21 cellular contexts compared by ENCODE assay signal in the genomic region with DNA sequence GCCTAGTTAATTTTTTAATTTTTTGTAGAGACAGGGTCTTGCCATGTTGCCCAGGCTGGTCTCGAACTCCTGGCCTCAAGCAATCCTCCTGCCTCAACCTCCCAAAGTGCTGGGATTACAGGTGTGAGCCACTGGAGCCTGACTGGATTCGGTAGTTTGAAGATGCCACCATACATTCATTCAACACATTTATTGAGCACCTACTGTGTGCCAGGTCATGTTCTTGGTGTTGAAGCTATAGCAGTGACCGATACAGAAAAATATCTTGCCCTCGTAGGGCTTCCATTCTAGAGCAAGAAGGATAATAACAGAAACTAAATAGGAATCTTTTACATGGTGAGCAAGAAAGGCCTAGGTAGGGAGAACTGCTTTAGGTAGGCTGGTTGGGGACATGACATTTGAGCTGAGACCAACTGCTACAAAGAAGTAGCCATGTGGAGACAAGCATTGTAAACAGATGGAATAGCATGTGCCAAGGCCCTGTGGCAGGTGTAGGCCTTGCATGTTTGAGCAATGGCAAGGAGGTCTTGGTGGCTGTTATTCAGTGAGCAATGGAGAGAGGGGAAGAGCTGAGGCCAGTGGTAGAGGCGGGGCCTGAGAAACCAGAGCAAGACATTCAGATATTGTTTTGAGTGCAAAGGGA. TPM values are rescaled to one million over a fixed set of nuclear protein-coding genes. Genes with fewer than 3 reads are reported as not detected.
A peak's percentile ranks its signal among the peaks of the same experiment; 100 is the strongest.
DNase-seq lines count a peak whose midpoint lies in the region; ATAC-seq, FAIRE-seq and TF ChIP-seq lines count a peak whose summit lies in the region.
"Had no signal": no experiment of that assay in that cellular context is flagged by ENCODE, and none has a peak within 500 bp of the region (broad histone marks: within the 10 kb centered on the region; RNA-seq: fewer than 3 reads in every experiment).

No MANE protein-coding gene starts in this region.

- H3K4me1 ChIP-seq in small intestine (ENCODE audit: control insufficient read depth in 2 of 2, insufficient read depth in 1 of 2, low read depth in 1 of 2, low read length in 1 of 2), result no peaks in the 10 kb centered on the region

- no peaks in the 10 kb centered on the region for H3K27me3 ChIP-seq in small intestine (ENCODE audit: control insufficient read depth in 2 of 2, insufficient read depth in 2 of 2, low read length in 2 of 2)
- H3K27me3 ChIP-seq: cardiac muscle cell had no signal

- no peak for ATAC-seq in activated naive CD4-positive, alpha-beta T cell treated with anti-CD3 and anti-CD28 coated beads, Interleukin-2, amount 50 U/mL, for 72 hours
- no peak for ATAC-seq in HG03135 (IDR thresholded peaks at IDR 0.05; ENCODE audit: unreplicated experiment)
- ATAC-seq: activated CD8-positive, alpha-beta memory T cell treated with anti-CD3 and anti-CD28 coated beads, Interleukin-2, amount 10 ng/mL, durations not matched to agents 7 days and 5 days; left colon; Right ventricle myocardium inferior had no signal

- no peaks in the 10 kb centered on the region for H3K36me3 Mint-ChIP-seq in activated naive CD4-positive, alpha-beta T cell treated with anti-CD3 and anti-CD28 coated beads, Interleukin-2, amount 50 U/mL, for 24 hours
- no peaks in the 10 kb centered on the region for H3K36me3 Mint-ChIP-seq in activated naive CD4-positive, alpha-beta T cell treated with anti-CD3 and anti-CD28 coated beads, Interleukin-2, amount 50 U/mL, for 72 hours
- H3K36me3 Mint-ChIP-seq in activated T-helper 1 cell treated with anti-CD3 and anti-CD28 coated beads, Interleukin-12 subunit alpha, Interleukin-12 subunit beta, Interleukin-2, Interleukin-4 antibody, amounts not matched to agents 30 ng/mL and 10 ng/mL and 1 ng/mL, durations not matched to agents 14 hours and 24 hours and 36 hours (ENCODE audit: low read depth), result no peaks in the 10 kb centered on the region
- H3K36me3 Mint-ChIP-seq in immature natural killer cell, result no peaks in the 10 kb centered on the region
- H3K36me3 Mint-ChIP-seq: activated CD8-positive, alpha-beta memory T cell treated with anti-CD3 and anti-CD28 coated beads, Interleukin-2, amount 10 ng/mL, durations not matched to agents 7 days and 5 days had no signal

- peaks cover 13% of the 10 kb centered on the region for H3K27me3 Mint-ChIP-seq in activated naive CD4-positive, alpha-beta T cell treated with anti-CD3 and anti-CD28 coated beads, Interleukin-2, amount 50 U/mL, for 24 hours
- peaks cover 28% of the 10 kb centered on the region for H3K27me3 Mint-ChIP-seq in activated T-helper 1 cell treated with anti-CD3 and anti-CD28 coated beads, Interleukin-12 subunit alpha, Interleukin-12 subunit beta, Interleukin-2, Interleukin-4 antibody, amounts not matched to agents 30 ng/mL and 10 ng/mL and 1 ng/mL, durations not matched to agents 14 hours and 24 hours and 36 hours (ENCODE audit: insufficient read depth)
- peaks cover 6 to 7% (median 7%) of the 10 kb centered on the region in 3 donors for H3K27me3 Mint-ChIP-seq in immature natural killer cell (ENCODE audit: low read depth in 3 of 3)

- 92 to 97% (median 95%) methylated on average over 5 of the region's 5 CpGs for WGBS in small intestine, 3 donors

- H3K27ac ChIP-seq in substantia nigra (ENCODE audit: low read depth, low read length, poor library complexity, severe bottlenecking) (peak overlapping the region; percentile 95), small intestine (ENCODE audit: low read depth in 1 of 2, low read length in 1 of 2) (no peak overlapping the region)
- H3K27ac ChIP-seq: cardiac muscle cell had no signal

- no peaks in the 10 kb centered on the region for H3K36me3 ChIP-seq in small intestine (ENCODE audit: control insufficient read depth in 2 of 2, insufficient read depth in 2 of 2, low read length in 2 of 2)
- H3K36me3 ChIP-seq: cardiac muscle cell had no signal

- H3K27ac Mint-ChIP-seq in activated naive CD4-positive, alpha-beta T cell treated with anti-CD3 and anti-CD28 coated beads, Interleukin-2, amount 50 U/mL, for 24 hours, result no peak overlapping the region
- H3K27ac Mint-ChIP-seq in activated naive CD4-positive, alpha-beta T cell treated with anti-CD3 and anti-CD28 coated beads, Interleukin-2, amount 50 U/mL, for 72 hours, result no peak overlapping the region
- H3K27ac Mint-ChIP-seq in activated T-helper 1 cell treated with anti-CD3 and anti-CD28 coated beads, Interleukin-12 subunit alpha, Interleukin-12 subunit beta, Interleukin-2, Interleukin-4 antibody, amounts not matched to agents 30 ng/mL and 10 ng/mL and 1 ng/mL, durations not matched to agents 14 hours and 24 hours and 36 hours, result no peak overlapping the region
- peak overlapping the region in 2 of 6 donors; percentile 22 to 25 for H3K27ac Mint-ChIP-seq in immature natural killer cell
- H3K27ac Mint-ChIP-seq: activated CD8-positive, alpha-beta memory T cell treated with anti-CD3 and anti-CD28 coated beads, Interleukin-2, amount 10 ng/mL, durations not matched to agents 7 days and 5 days had no signal

- no peaks in the 10 kb centered on the region for H3K9me3 ChIP-seq in small intestine (ENCODE audit: control insufficient read depth, low read depth)

- FAIRE-seq in small intestine (lab: Jason Lieb, UNC), result no peak
- FAIRE-seq: D721Med, urothelium cell line had no signal

- no peaks in the 10 kb centered on the region for H3K9me3 Mint-ChIP-seq in activated naive CD4-positive, alpha-beta T cell treated with anti-CD3 and anti-CD28 coated beads, Interleukin-2, amount 50 U/mL, for 24 hours
- no peaks in the 10 kb centered on the region for H3K9me3 Mint-ChIP-seq in activated naive CD4-positive, alpha-beta T cell treated with anti-CD3 and anti-CD28 coated beads, Interleukin-2, amount 50 U/mL, for 72 hours
- H3K9me3 Mint-ChIP-seq in activated T-helper 1 cell treated with anti-CD3 and anti-CD28 coated beads, Interleukin-12 subunit alpha, Interleukin-12 subunit beta, Interleukin-2, Interleukin-4 antibody, amounts not matched to agents 30 ng/mL and 10 ng/mL and 1 ng/mL, durations not matched to agents 14 hours and 24 hours and 36 hours, result no peaks in the 10 kb centered on the region
- no peaks in the 10 kb centered on the region for H3K9me3 Mint-ChIP-seq in immature natural killer cell

- intact Hi-C loops in activated T-helper 1 cell treated with anti-CD3 and anti-CD28 coated beads, Interleukin-12 subunit alpha, Interleukin-12 subunit beta, Interleukin-2, Interleukin-4 antibody, amounts not matched to agents 30 ng/mL and 10 ng/mL and 1 ng/mL, durations not matched to agents 14 hours and 24 hours and 36 hours (cut with micrococcal nuclease), result loop anchor here (5.0 kb wide), 2 partner anchors 42 to 53 kb away; partner anchors contain the start of genes FEN1 and TMEM258

- no peak overlapping the region for H3K4me3 ChIP-seq in small intestine (ENCODE audit: low read depth in 1 of 2, low read length in 2 of 2)
- H3K4me3 ChIP-seq: cardiac muscle cell had no signal

- TF ChIP-seq CTCF in GM20000 (IDR thresholded peaks at IDR 0.05; ENCODE audit: extremely low read depth, missing control alignments), result no peak

- H3K4me3 Mint-ChIP-seq in activated naive CD4-positive, alpha-beta T cell treated with anti-CD3 and anti-CD28 coated beads, Interleukin-2, amount 50 U/mL, for 24 hours, result peak overlapping the region; percentile 34
- H3K4me3 Mint-ChIP-seq in activated T-helper 1 cell treated with anti-CD3 and anti-CD28 coated beads, Interleukin-12 subunit alpha, Interleukin-12 subunit beta, Interleukin-2, Interleukin-4 antibody, amounts not matched to agents 30 ng/mL and 10 ng/mL and 1 ng/mL, durations not matched to agents 14 hours and 24 hours and 36 hours, result peak overlapping the region; percentile 34
- peak overlapping the region; percentile 3 to 65 (median 50) for H3K4me3 Mint-ChIP-seq in immature natural killer cell
- H3K4me3 Mint-ChIP-seq: activated CD8-positive, alpha-beta memory T cell treated with anti-CD3 and anti-CD28 coated beads, Interleukin-2, amount 10 ng/mL, durations not matched to agents 7 days and 5 days had no signal

- peaks cover 20% of the 10 kb centered on the region for H3K4me1 Mint-ChIP-seq in activated naive CD4-positive, alpha-beta T cell treated with anti-CD3 and anti-CD28 coated beads, Interleukin-2, amount 50 U/mL, for 24 hours
- H3K4me1 Mint-ChIP-seq in activated T-helper 1 cell treated with anti-CD3 and anti-CD28 coated beads, Interleukin-12 subunit alpha, Interleukin-12 subunit beta, Interleukin-2, Interleukin-4 antibody, amounts not matched to agents 30 ng/mL and 10 ng/mL and 1 ng/mL, durations not matched to agents 14 hours and 24 hours and 36 hours (ENCODE audit: low read depth), result no peaks in the 10 kb centered on the region
- peaks cover 7 to 15% of the 10 kb centered on the region in 2 donors for H3K4me1 Mint-ChIP-seq in immature natural killer cell

- no peak for DNase-seq in activated naive CD4-positive, alpha-beta T cell treated with anti-CD3 and anti-CD28 coated beads, Interleukin-2, amount 50 U/mL, for 72 hours (ENCODE audit: low spot score in 2 of 2)
- no peak for DNase-seq in activated T-helper 1 cell treated with anti-CD3 and anti-CD28 coated beads, Interleukin-12 subunit alpha, Interleukin-12 subunit beta, Interleukin-2, Interleukin-4 antibody, amounts not matched to agents 30 ng/mL and 10 ng/mL and 1 ng/mL, durations not matched to agents 14 hours and 24 hours and 36 hours (ENCODE audit: low spot score)
- DNase-seq in immature natural killer cell (no peak), substantia nigra (lab: John Stamatoyannopoulos, UW) (no peak), small intestine (no peak), GM20000 (ENCODE audit: low spot score) (no peak)
- DNase-seq: activated CD4-positive, alpha-beta T cell treated with anti-CD3 and anti-CD28 coated beads for 4 hours; activated CD8-positive, alpha-beta memory T cell treated with anti-CD3 and anti-CD28 coated beads, Interleukin-2, amount 10 ng/mL, durations not matched to agents 7 days and 5 days; dermis blood vessel endothelial cell; H7; left colon; mesenchymal stem cell; NCI-H1092 treated with DMSO at 0.1 percent for 48 hours; NCI-H2029 treated with DMSO at 0.1 percent for 48 hours; NCI-H446 had no signal

RNA-seq across cellular contexts. Expression of gene MYRF, which starts 1.7 kb away (rescaled TPM):
- total RNA-seq in activated naive CD4-positive, alpha-beta T cell treated with anti-CD3 and anti-CD28 coated beads, Interleukin-2, amount 50 U/mL, for 72 hours, result 1 to 10 TPM in 1 of 2 donors, under 1 TPM in 1; 0.93 to 1.6 TPM
- total RNA-seq in activated T-helper 1 cell treated with anti-CD3 and anti-CD28 coated beads, Interleukin-12 subunit alpha, Interleukin-12 subunit beta, Interleukin-2, Interleukin-4 antibody, amounts not matched to agents 30 ng/mL and 10 ng/mL and 1 ng/mL, durations not matched to agents 14 hours and 24 hours and 36 hours, result 0.78 and 0.99 TPM in 2 replicates
- polyA plus RNA-seq in immature natural killer cell, result 1 to 10 TPM in 1 of 3 donors, under 1 TPM in 1, not detected in 1; 0.43 to 2.4 TPM
- polyA plus RNA-seq in small intestine, result 10 to 100 TPM; 19.9 to 23.0 (median 21.7) TPM

RNA-seq across cellular contexts. Expression of gene TMEM258, which starts 41.6 kb away (rescaled TPM):
- total RNA-seq in activated naive CD4-positive, alpha-beta T cell treated with anti-CD3 and anti-CD28 coated beads, Interleukin-2, amount 50 U/mL, for 72 hours, result 100 to 1,000 TPM; 145 to 153 TPM
- 164 and 166 TPM in 2 replicates for total RNA-seq in activated T-helper 1 cell treated with anti-CD3 and anti-CD28 coated beads, Interleukin-12 subunit alpha, Interleukin-12 subunit beta, Interleukin-2, Interleukin-4 antibody, amounts not matched to agents 30 ng/mL and 10 ng/mL and 1 ng/mL, durations not matched to agents 14 hours and 24 hours and 36 hours
- polyA plus RNA-seq in immature natural killer cell (100 to 1,000 TPM; 160 to 274 (median 225) TPM), small intestine (100 to 1,000 TPM; 116 to 211 (median 174) TPM)

RNA-seq across cellular contexts. Expression of gene FEN1, which starts 42.0 kb away (rescaled TPM):
- 100 to 1,000 TPM in 1 of 2 donors, 10 to 100 TPM in 1; 80.5 to 104 TPM for total RNA-seq in activated naive CD4-positive, alpha-beta T cell treated with anti-CD3 and anti-CD28 coated beads, Interleukin-2, amount 50 U/mL, for 72 hours
- 147 and 149 TPM in 2 replicates for total RNA-seq in activated T-helper 1 cell treated with anti-CD3 and anti-CD28 coated beads, Interleukin-12 subunit alpha, Interleukin-12 subunit beta, Interleukin-2, Interleukin-4 antibody, amounts not matched to agents 30 ng/mL and 10 ng/mL and 1 ng/mL, durations not matched to agents 14 hours and 24 hours and 36 hours
- polyA plus RNA-seq in immature natural killer cell (10 to 100 TPM; 20.3 to 31.3 (median 24.6) TPM), small intestine (10 to 100 TPM in 1 of 3 donors, 1 to 10 TPM in 2; 5.8 to 32.1 (median 7.8) TPM)
